28 cellular contexts compared by ENCODE assay signal in genomic region chr4:148204892-148205291, GRCh38.
"Had no signal": no experiment of that assay in that cellular context is flagged by ENCODE, and none has a peak within 500 bp of the region (broad histone marks: within the 10 kb centered on the region; RNA-seq: fewer than 3 reads in every experiment).

No MANE protein-coding gene starts in this region.

- H3K4me3 ChIP-seq: breast epithelium, colonic mucosa, gastroesophageal sphincter, lung, prostate gland, stomach, suprapubic skin, tibial nerve had no signal

- H3K27me3 ChIP-seq: breast epithelium, colonic mucosa, gastroesophageal sphincter, stomach, suprapubic skin, tibial nerve had no signal

- H3K36me3 ChIP-seq: breast epithelium, colonic mucosa, gastroesophageal sphincter, neutrophil, prostate gland, stomach, suprapubic skin, tibial nerve, WERI-Rb-1 had no signal

- H3K9me3 ChIP-seq: breast epithelium, colonic mucosa, gastroesophageal sphincter, neutrophil, prostate gland, stomach, suprapubic skin, tibial nerve had no signal

- DNase-seq: activated CD4-positive, alpha-beta T cell treated with anti-CD3 and anti-CD28 coated beads for 48 hours; activated CD4-positive, alpha-beta T cell treated with anti-CD3 and anti-CD28 coated beads, Interleukin-2, amount 50 U/mL, for 48 hours; activated CD8-positive, alpha-beta memory T cell treated with anti-CD3 and anti-CD28 coated beads for 24 hours; activated gamma-delta T cell; activated naive CD4-positive, alpha-beta T cell treated with anti-CD3 and anti-CD28 coated beads, Interleukin-2, amount 50 U/mL, for 16 hours; amniotic stem cell; colonic mucosa; effector memory CD4-positive, alpha-beta T cell; erythroblast; hypothalamus; immature natural killer cell; kidney; mesendoderm; natural killer cell; stimulated activated CD4-positive, alpha-beta T cell treated with anti-CD3 and anti-CD28 coated beads, Interleukin-15, amount 100 ng/mL, for 24 hours; stimulated activated CD4-positive, alpha-beta T cell treated with anti-CD3 and anti-CD28 coated beads, Interleukin-2, amount 100 ng/mL, for 24 hours; stimulated activated naive B cell treated with anti-CD40 and anti-IgM and Interleukin-4, amounts not matched to agents 10 μg/mL and 1 μg/mL and 100 μg/mL, for 72 hours; stomach; T-helper 1 cell; WERI-Rb-1 had no signal

- ATAC-seq: activated CD4-positive, CD25-positive, alpha-beta regulatory T cell treated with anti-CD3 and anti-CD28 coated beads, Interleukin-2, amount 50 U/mL, for 24 hours; gastroesophageal sphincter; natural killer cell; stimulated activated naive B cell treated with anti-CD40 and anti-IgM and Interleukin-4, amounts not matched to agents 10 μg/mL and 1 μg/mL and 100 μg/mL, for 72 hours had no signal

- H3K4me1 ChIP-seq: breast epithelium, colonic mucosa, prostate gland had no signal

- H3K27ac ChIP-seq: breast epithelium, neutrophil, prostate gland, tibial nerve, WERI-Rb-1 had no signal
